In the genomic region with DNA sequence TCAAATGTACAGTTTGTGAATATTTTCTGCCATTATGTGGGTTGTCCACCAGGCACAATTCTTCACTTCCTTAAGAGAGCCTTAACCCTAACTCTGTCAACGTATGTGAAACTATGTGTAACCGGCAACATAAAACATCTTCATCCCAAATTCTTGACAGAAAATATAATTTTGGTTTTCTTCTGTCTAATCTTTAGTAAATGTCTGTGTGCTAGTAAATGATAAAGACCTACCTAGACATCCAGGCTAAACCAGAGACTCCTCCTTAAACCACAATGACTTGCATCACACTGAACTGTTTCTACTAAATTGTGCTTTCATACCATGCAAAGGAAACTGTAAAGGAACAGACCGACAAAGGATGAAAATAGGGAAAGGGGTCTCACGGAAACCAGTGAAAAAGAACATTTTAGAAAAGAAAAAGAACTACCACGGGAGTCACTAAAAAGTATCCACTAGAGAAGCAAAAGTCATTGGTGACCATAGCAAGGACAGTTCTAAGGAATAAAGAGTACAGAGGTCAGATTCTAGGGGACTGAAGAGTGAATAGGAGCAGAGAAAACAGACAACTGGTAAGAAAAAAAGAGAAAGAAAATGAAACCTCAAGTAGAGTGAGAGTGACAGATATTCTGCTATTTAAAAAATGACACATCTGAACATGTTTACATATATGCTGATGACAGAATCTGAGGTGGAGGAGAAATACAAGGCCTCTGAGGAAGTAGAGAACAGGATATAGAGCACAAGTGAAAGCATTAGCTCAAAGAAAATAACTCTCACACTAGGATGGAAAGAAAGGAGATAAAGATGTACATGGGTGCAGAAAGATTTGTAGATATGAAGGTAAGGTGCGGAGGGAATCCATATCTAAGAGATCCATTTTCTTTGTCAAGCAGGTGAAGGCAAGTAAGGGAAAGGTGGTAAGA, we compare ENCODE assay signal across 1 cellular context.
TF ChIP-seq lines count a peak whose summit lies in the region.

No MANE protein-coding gene starts in this region.

TF ChIP-seq in K562, 482 proteins besides CTCF, POLR2A, EP300 and RAD21 (continued from another document and continues in another):
- TF ChIP-seq ZNF318 (IDR thresholded peaks at IDR 0.05; ENCODE audit: borderline replicate concordance in 1 of 2, low read depth in 1 of 2) = peak; percentile 80 to 88; a peak in 2 of 4 replicates
- no peak for TF ChIP-seq ZNF561 (CRISPR knock-in tag; conservative IDR thresholded peaks at IDR 0.05)
- TF ChIP-seq ZBTB5 (IDR thresholded peaks at IDR 0.05) = no peak
- TF ChIP-seq PURB (CRISPR knock-in tag; IDR thresholded peaks at IDR 0.05; ENCODE audit: low read depth) = no peak
- TF ChIP-seq TEAD2 (tag; IDR thresholded peaks at IDR 0.05) = no peak
- TF ChIP-seq MTF1 (CRISPR knock-in tag; IDR thresholded peaks at IDR 0.05; ENCODE audit: borderline replicate concordance) = no peak
- TF ChIP-seq, protein P1, sequence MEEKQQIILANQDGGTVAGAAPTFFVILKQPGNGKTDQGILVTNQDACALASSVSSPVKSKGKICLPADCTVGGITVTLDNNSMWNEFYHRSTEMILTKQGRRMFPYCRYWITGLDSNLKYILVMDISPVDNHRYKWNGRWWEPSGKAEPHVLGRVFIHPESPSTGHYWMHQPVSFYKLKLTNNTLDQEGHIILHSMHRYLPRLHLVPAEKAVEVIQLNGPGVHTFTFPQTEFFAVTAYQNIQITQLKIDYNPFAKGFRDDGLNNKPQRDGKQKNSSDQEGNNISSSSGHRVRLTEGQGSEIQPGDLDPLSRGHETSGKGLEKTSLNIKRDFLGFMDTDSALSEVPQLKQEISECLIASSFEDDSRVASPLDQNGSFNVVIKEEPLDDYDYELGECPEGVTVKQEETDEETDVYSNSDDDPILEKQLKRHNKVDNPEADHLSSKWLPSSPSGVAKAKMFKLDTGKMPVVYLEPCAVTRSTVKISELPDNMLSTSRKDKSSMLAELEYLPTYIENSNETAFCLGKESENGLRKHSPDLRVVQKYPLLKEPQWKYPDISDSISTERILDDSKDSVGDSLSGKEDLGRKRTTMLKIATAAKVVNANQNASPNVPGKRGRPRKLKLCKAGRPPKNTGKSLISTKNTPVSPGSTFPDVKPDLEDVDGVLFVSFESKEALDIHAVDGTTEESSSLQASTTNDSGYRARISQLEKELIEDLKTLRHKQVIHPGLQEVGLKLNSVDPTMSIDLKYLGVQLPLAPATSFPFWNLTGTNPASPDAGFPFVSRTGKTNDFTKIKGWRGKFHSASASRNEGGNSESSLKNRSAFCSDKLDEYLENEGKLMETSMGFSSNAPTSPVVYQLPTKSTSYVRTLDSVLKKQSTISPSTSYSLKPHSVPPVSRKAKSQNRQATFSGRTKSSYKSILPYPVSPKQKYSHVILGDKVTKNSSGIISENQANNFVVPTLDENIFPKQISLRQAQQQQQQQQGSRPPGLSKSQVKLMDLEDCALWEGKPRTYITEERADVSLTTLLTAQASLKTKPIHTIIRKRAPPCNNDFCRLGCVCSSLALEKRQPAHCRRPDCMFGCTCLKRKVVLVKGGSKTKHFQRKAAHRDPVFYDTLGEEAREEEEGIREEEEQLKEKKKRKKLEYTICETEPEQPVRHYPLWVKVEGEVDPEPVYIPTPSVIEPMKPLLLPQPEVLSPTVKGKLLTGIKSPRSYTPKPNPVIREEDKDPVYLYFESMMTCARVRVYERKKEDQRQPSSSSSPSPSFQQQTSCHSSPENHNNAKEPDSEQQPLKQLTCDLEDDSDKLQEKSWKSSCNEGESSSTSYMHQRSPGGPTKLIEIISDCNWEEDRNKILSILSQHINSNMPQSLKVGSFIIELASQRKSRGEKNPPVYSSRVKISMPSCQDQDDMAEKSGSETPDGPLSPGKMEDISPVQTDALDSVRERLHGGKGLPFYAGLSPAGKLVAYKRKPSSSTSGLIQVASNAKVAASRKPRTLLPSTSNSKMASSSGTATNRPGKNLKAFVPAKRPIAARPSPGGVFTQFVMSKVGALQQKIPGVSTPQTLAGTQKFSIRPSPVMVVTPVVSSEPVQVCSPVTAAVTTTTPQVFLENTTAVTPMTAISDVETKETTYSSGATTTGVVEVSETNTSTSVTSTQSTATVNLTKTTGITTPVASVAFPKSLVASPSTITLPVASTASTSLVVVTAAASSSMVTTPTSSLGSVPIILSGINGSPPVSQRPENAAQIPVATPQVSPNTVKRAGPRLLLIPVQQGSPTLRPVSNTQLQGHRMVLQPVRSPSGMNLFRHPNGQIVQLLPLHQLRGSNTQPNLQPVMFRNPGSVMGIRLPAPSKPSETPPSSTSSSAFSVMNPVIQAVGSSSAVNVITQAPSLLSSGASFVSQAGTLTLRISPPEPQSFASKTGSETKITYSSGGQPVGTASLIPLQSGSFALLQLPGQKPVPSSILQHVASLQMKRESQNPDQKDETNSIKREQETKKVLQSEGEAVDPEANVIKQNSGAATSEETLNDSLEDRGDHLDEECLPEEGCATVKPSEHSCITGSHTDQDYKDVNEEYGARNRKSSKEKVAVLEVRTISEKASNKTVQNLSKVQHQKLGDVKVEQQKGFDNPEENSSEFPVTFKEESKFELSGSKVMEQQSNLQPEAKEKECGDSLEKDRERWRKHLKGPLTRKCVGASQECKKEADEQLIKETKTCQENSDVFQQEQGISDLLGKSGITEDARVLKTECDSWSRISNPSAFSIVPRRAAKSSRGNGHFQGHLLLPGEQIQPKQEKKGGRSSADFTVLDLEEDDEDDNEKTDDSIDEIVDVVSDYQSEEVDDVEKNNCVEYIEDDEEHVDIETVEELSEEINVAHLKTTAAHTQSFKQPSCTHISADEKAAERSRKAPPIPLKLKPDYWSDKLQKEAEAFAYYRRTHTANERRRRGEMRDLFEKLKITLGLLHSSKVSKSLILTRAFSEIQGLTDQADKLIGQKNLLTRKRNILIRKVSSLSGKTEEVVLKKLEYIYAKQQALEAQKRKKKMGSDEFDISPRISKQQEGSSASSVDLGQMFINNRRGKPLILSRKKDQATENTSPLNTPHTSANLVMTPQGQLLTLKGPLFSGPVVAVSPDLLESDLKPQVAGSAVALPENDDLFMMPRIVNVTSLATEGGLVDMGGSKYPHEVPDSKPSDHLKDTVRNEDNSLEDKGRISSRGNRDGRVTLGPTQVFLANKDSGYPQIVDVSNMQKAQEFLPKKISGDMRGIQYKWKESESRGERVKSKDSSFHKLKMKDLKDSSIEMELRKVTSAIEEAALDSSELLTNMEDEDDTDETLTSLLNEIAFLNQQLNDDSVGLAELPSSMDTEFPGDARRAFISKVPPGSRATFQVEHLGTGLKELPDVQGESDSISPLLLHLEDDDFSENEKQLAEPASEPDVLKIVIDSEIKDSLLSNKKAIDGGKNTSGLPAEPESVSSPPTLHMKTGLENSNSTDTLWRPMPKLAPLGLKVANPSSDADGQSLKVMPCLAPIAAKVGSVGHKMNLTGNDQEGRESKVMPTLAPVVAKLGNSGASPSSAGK (IDR thresholded peaks at IDR 0.05) = 0 out of 2 replicates have a peak, but pooled peaks have one; percentile 9
- TF ChIP-seq, protein P2, sequence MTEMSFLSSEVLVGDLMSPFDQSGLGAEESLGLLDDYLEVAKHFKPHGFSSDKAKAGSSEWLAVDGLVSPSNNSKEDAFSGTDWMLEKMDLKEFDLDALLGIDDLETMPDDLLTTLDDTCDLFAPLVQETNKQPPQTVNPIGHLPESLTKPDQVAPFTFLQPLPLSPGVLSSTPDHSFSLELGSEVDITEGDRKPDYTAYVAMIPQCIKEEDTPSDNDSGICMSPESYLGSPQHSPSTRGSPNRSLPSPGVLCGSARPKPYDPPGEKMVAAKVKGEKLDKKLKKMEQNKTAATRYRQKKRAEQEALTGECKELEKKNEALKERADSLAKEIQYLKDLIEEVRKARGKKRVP (CRISPR knock-in tag; IDR thresholded peaks at IDR 0.05) = peak; percentile 73
- peak; percentile 71 for TF ChIP-seq POLR2H (tag; IDR thresholded peaks at IDR 0.05; ENCODE audit: low read depth)
- TF ChIP-seq ZNF444 (CRISPR knock-in tag; IDR thresholded peaks at IDR 0.05) = 0 out of 2 replicates have a peak, but pooled peaks have one; percentile 38
- TF ChIP-seq, protein P3, sequence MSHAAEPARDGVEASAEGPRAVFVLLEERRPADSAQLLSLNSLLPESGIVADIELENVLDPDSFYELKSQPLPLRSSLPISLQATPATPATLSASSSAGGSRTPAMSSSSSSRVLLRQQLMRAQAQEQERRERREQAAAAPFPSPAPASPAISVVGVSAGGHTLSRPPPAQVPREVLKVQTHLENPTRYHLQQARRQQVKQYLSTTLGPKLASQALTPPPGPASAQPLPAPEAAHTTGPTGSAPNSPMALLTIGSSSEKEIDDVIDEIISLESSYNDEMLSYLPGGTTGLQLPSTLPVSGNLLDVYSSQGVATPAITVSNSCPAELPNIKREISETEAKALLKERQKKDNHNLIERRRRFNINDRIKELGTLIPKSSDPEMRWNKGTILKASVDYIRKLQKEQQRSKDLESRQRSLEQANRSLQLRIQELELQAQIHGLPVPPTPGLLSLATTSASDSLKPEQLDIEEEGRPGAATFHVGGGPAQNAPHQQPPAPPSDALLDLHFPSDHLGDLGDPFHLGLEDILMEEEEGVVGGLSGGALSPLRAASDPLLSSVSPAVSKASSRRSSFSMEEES (CRISPR knock-in tag; IDR thresholded peaks at IDR 0.05) = no peak
- TF ChIP-seq ZNF707 (CRISPR knock-in tag; conservative IDR thresholded peaks at IDR 0.05) = no peak
- TF ChIP-seq ZBTB8A (IDR thresholded peaks at IDR 0.05; ENCODE audit: partially characterized antibody) = no peak
- TF ChIP-seq PHB (CRISPR knock-in tag; IDR thresholded peaks at IDR 0.05) = no peak
- no peak for TF ChIP-seq TAF1 (IDR thresholded peaks at IDR 0.05; ENCODE audit: control insufficient read depth, extremely low read depth, insufficient read depth, low read length, severe bottlenecking)
- TF ChIP-seq, protein P4, sequence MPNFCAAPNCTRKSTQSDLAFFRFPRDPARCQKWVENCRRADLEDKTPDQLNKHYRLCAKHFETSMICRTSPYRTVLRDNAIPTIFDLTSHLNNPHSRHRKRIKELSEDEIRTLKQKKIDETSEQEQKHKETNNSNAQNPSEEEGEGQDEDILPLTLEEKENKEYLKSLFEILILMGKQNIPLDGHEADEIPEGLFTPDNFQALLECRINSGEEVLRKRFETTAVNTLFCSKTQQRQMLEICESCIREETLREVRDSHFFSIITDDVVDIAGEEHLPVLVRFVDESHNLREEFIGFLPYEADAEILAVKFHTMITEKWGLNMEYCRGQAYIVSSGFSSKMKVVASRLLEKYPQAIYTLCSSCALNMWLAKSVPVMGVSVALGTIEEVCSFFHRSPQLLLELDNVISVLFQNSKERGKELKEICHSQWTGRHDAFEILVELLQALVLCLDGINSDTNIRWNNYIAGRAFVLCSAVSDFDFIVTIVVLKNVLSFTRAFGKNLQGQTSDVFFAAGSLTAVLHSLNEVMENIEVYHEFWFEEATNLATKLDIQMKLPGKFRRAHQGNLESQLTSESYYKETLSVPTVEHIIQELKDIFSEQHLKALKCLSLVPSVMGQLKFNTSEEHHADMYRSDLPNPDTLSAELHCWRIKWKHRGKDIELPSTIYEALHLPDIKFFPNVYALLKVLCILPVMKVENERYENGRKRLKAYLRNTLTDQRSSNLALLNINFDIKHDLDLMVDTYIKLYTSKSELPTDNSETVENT (CRISPR knock-in tag; IDR thresholded peaks at IDR 0.05) = no peak
